ENCODE assay signal across 27 cellular contexts in the genomic region with DNA sequence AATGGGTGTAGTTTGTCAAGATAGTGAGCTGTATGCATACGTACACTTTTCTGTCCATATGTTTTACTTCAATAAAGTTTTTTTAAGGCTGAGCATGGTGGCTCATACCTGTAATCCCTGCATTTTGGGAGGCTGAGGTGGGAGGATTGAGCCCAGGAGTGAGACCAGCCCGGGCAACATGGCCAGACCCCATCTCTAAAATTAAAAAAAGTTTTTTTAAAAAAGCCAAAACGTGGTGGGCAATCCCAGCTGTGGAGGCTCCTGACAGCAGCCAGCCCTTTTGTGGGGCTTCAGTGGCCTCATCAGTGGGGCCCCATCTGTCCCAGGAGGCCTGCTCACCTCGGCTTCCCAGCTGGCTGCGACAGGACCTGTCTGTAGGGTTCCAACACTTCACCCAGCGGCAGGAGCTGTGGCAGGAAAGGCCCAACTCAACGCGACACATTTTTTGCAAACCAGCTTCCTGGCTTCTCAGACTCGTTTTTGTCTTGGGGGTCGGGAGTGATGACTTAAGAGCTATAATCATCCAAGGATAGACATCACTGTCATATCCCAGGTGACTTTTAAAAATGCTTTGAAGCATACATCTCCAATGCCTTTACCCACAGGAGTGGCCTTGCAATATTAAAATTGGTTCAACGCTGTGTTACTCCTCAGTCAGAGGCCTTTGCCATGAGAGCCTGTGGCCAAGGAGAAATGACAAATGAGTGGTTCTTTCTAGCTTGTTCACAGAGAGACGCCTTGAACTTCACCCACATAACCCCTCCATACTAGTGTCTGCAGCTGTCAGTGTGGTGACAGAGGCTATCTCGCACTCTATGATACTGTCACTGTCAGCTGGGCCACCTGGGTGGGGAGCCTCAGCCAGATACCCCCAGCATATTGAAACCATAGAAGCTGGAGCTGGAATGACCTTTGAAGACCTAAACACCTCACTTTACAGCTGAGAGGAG. TPM values are rescaled to one million over a fixed set of nuclear protein-coding genes. Genes with fewer than 3 reads are reported as not detected.
A peak's percentile ranks its signal among the peaks of the same experiment; 100 is the strongest.
DNase-seq lines count a peak whose midpoint lies in the region; ATAC-seq and TF ChIP-seq lines count a peak whose summit lies in the region.
"Had no signal": no experiment of that assay in that cellular context is flagged by ENCODE, and none has a peak within 500 bp of the region (broad histone marks: within the 10 kb centered on the region; RNA-seq: fewer than 3 reads in every experiment).

No MANE protein-coding gene starts in this region.

- H4K20me1 ChIP-seq in neural cell (ENCODE audit: insufficient read depth): no peaks in the 10 kb centered on the region

- no peak for TF ChIP-seq CTCF in right atrium auricular region (IDR thresholded peaks at IDR 0.05)
- no peak for TF ChIP-seq CTCF in coronary artery (IDR thresholded peaks at IDR 0.05)
- no peak for TF ChIP-seq CTCF in neural cell (IDR thresholded peaks at IDR 0.05; ENCODE audit: poor library complexity, severe bottlenecking)
- no peak for TF ChIP-seq CTCF in upper lobe of right lung (IDR thresholded peaks at IDR 0.05)
- TF ChIP-seq CTCF in left lung (IDR thresholded peaks at IDR 0.05): no peak

- no peak overlapping the region for H3K4me3 ChIP-seq in right atrium auricular region
- no peak overlapping the region for H3K4me3 ChIP-seq in right cardiac atrium (ENCODE audit: low read length)
- no peak overlapping the region for H3K4me3 ChIP-seq in coronary artery
- H3K4me3 ChIP-seq in neural cell (ENCODE audit: low read length): no peak overlapping the region
- H3K4me3 ChIP-seq in upper lobe of right lung: no peak overlapping the region
- H3K4me3 ChIP-seq in left lung: no peak overlapping the region
- H3K4me3 ChIP-seq: A549, HAP-1, left ventricle myocardium inferior, MG63 had no signal

- 56% methylated on average over 13 of the region's 13 CpGs for WGBS in right cardiac atrium

- H3K27ac ChIP-seq in right atrium auricular region: peak overlapping the region in 1 of 2 donors; percentile 5
- no peak overlapping the region for H3K27ac ChIP-seq in right cardiac atrium (ENCODE audit: low read length)
- H3K27ac ChIP-seq in coronary artery: no peak overlapping the region
- no peak overlapping the region for H3K27ac ChIP-seq in neural cell (ENCODE audit: low read length)
- H3K27ac ChIP-seq in upper lobe of right lung: no peak overlapping the region
- H3K27ac ChIP-seq in left lung: no peak overlapping the region
- H3K27ac ChIP-seq: A549, KMS-11, left ventricle myocardium inferior had no signal

- no peak for ATAC-seq in right cardiac atrium
- no peak for ATAC-seq in upper lobe of right lung
- no peak for ATAC-seq in HG03095 (IDR thresholded peaks at IDR 0.05; ENCODE audit: unreplicated experiment)
- ATAC-seq in left lung: no peak
- ATAC-seq: activated T-helper 17 cell treated with anti-CD3 and anti-CD28 coated beads, Interleukin-2, amount 50 U/mL, for 72 hours; CD8-positive, alpha-beta T cell; naive thymus-derived CD8-positive, alpha-beta T cell; Panc1 had no signal

- no peaks in the 10 kb centered on the region for H3F3A ChIP-seq in neural cell (ENCODE audit: insufficient read depth, low read length, poor library complexity, severe bottlenecking)

- H3K9me2 ChIP-seq in neural cell (ENCODE audit: insufficient read depth, low read length): no peaks in the 10 kb centered on the region

- H3K27me3 ChIP-seq in right atrium auricular region: no peaks in the 10 kb centered on the region
- H3K27me3 ChIP-seq in right cardiac atrium (ENCODE audit: control insufficient read depth, insufficient read depth): no peaks in the 10 kb centered on the region
- no peaks in the 10 kb centered on the region for H3K27me3 ChIP-seq in neural cell (ENCODE audit: insufficient read depth, low read depth, low read length)
- H3K27me3 ChIP-seq in upper lobe of right lung: no peaks in the 10 kb centered on the region
- peaks cover 0 to 4% of the 10 kb centered on the region in 2 donors for H3K27me3 ChIP-seq in left lung
- H3K27me3 ChIP-seq: MG63 had no signal

- no peak overlapping the region for H2AFZ ChIP-seq in neural cell (ENCODE audit: low read depth, low read length)

- H3K4me2 ChIP-seq in neural cell (ENCODE audit: low read length): no peak overlapping the region
- H3K4me2 ChIP-seq: A549, KMS-11 had no signal

- H3K4me1 ChIP-seq in right atrium auricular region (peaks cover 0 to 4% of the 10 kb centered on the region in 2 donors), right cardiac atrium (ENCODE audit: control insufficient read depth, insufficient read depth, low read length) (no peaks in the 10 kb centered on the region), upper lobe of right lung (no peaks in the 10 kb centered on the region), left lung (no peaks in the 10 kb centered on the region)
- H3K4me1 ChIP-seq: A549, HAP-1, left ventricle myocardium inferior had no signal

- no peaks in the 10 kb centered on the region for H3K36me3 ChIP-seq in right atrium auricular region
- no peaks in the 10 kb centered on the region for H3K36me3 ChIP-seq in neural cell (ENCODE audit: insufficient read depth, low read length)
- no peaks in the 10 kb centered on the region for H3K36me3 ChIP-seq in upper lobe of right lung
- no peaks in the 10 kb centered on the region for H3K36me3 ChIP-seq in left lung
- H3K36me3 ChIP-seq: HAP-1, left ventricle myocardium inferior had no signal

- H3K9me3 ChIP-seq in right atrium auricular region (no peaks in the 10 kb centered on the region), right cardiac atrium (ENCODE audit: control insufficient read depth, low read length) (no peaks in the 10 kb centered on the region), neural cell (ENCODE audit: low read length) (no peaks in the 10 kb centered on the region), upper lobe of right lung (no peaks in the 10 kb centered on the region), left lung (no peaks in the 10 kb centered on the region)
- H3K9me3 ChIP-seq: A549, HAP-1, left ventricle myocardium inferior, MG63 had no signal

- no peak overlapping the region for H3K9ac ChIP-seq in neural cell (ENCODE audit: low read length)
- H3K9ac ChIP-seq: KMS-11 had no signal

- TF ChIP-seq EP300 in neural cell (conservative IDR thresholded peaks at IDR 0.05; ENCODE audit: poor library complexity, severe bottlenecking): no peak

- intact Hi-C loops in right cardiac atrium (cut with DNase I) (no loop called here), upper lobe of right lung (cut with DNase I) (no loop called here), left lung (cut with DNase I) (no loop called here)

- peak; percentile 26 for DNase-seq in right atrium auricular region (ENCODE audit: low spot score)
- DNase-seq in right cardiac atrium: no peak
- DNase-seq in coronary artery (ENCODE audit: low spot score): peak; percentile 35
- peak; percentile 38 for DNase-seq in upper lobe of right lung
- DNase-seq in left lung: no peak
- DNase-seq in NCI-H2196 treated with DMSO at 0.1 percent for 48 hours (lab: John Stamatoyannopoulos, UW; ENCODE audit: unreplicated experiment): no peak
- DNase-seq: activated naive CD4-positive, alpha-beta T cell treated with anti-CD3 and anti-CD28 coated beads, Interleukin-2, amount 50 U/mL, for 16 hours; CD8-positive, alpha-beta T cell; effector CD8-positive, alpha-beta T cell; glutamatergic neuron; left ventricle myocardium inferior; MG63; naive thymus-derived CD8-positive, alpha-beta T cell; NCI-H1105 treated with DMSO at 0.1 percent for 48 hours; NCI-H2029; NCI-H2227 treated with DMSO at 0.1 percent for 48 hours; NCI-H526 treated with DMSO at 0.1 percent for 48 hours; occipital lobe; Right ventricle myocardium superior; stimulated activated CD8-positive, alpha-beta memory T cell treated with anti-CD3 and anti-CD28 coated beads, Interleukin-4, amount 100 ng/mL, for 48 hours had no signal

- no peaks in the 10 kb centered on the region for H3K79me2 ChIP-seq in neural cell (replicated peaks; ENCODE audit: insufficient read depth, low read length)

- TF ChIP-seq RAD21 in neural cell (conservative IDR thresholded peaks at IDR 0.05): no peak

TF ChIP-seq in neural cell, 6 proteins besides CTCF, POLR2A, EP300 and RAD21:
- TF ChIP-seq POLR2AphosphoS5 (IDR thresholded peaks at IDR 0.05) (peak; percentile 18), MXI1 (conservative IDR thresholded peaks at IDR 0.05; ENCODE audit: poor library complexity, severe bottlenecking) (no peak), EZH2 (IDR thresholded peaks at IDR 0.05; ENCODE audit: borderline replicate concordance, insufficient read depth, low read length, poor library complexity, severe bottlenecking) (no peak)
- TF ChIP-seq, protein P1, sequence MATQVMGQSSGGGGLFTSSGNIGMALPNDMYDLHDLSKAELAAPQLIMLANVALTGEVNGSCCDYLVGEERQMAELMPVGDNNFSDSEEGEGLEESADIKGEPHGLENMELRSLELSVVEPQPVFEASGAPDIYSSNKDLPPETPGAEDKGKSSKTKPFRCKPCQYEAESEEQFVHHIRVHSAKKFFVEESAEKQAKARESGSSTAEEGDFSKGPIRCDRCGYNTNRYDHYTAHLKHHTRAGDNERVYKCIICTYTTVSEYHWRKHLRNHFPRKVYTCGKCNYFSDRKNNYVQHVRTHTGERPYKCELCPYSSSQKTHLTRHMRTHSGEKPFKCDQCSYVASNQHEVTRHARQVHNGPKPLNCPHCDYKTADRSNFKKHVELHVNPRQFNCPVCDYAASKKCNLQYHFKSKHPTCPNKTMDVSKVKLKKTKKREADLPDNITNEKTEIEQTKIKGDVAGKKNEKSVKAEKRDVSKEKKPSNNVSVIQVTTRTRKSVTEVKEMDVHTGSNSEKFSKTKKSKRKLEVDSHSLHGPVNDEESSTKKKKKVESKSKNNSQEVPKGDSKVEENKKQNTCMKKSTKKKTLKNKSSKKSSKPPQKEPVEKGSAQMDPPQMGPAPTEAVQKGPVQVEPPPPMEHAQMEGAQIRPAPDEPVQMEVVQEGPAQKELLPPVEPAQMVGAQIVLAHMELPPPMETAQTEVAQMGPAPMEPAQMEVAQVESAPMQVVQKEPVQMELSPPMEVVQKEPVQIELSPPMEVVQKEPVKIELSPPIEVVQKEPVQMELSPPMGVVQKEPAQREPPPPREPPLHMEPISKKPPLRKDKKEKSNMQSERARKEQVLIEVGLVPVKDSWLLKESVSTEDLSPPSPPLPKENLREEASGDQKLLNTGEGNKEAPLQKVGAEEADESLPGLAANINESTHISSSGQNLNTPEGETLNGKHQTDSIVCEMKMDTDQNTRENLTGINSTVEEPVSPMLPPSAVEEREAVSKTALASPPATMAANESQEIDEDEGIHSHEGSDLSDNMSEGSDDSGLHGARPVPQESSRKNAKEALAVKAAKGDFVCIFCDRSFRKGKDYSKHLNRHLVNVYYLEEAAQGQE (IDR thresholded peaks at IDR 0.05; ENCODE audit: borderline replicate concordance): no peak
TF ChIP-seq in neural cell: peak in this region for 1.

RNA-seq across cellular contexts. Expression of a gene that starts 57.1 kb away (rescaled TPM):
- total RNA-seq in right atrium auricular region: 10 to 100 TPM; 10.5 to 15.3 TPM
- total RNA-seq in right cardiac atrium: 10 to 100 TPM; 16.6 to 21.6 (median 19.2) TPM
- 7.8 TPM for polyA plus RNA-seq in right cardiac atrium
- 143 and 156 TPM in 2 replicates for polyA plus RNA-seq in neural cell
- 163 and 173 TPM in 2 replicates for polyA minus RNA-seq in neural cell
- total RNA-seq in upper lobe of right lung: 55.2 TPM
- total RNA-seq in left lung: 10 to 100 TPM; 42.4 to 75.0 TPM

Comparison
In these comparisons a context has a peak if more than half of its experiments do, and no peak if none do; other contexts are left out.
1. DNase-seq: peak in right atrium auricular region (single experiment), coronary artery (single experiment) and upper lobe of right lung (single experiment); none in right cardiac atrium (0 of 3), left lung (0 of 2) and NCI-H2196 treated with DMSO at 0.1 percent for 48 hours (single experiment).